Comparison of ENCODE assay signal across 23 cellular contexts in the genomic region with DNA sequence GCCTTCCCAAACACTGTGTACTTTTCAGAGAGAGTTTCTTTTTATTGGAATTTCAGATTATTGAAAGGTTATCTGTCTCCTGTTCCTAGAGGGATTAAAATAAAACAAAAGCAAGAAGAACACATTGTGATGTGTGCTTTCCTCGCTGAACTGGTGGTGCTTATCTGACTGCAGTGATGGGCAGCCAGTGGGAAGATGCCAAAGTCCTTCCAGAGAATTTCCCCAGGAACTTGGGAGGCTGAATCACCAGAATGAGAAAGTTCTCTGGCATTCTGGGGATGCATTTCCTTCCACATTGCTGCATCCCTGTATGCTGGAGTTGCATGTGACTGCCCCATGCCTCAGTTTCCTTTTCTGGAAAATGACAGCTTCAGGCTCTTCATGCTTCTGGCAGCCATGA. TPM values are rescaled to one million over a fixed set of nuclear protein-coding genes. Genes with fewer than 3 reads are reported as not detected.
DNase-seq lines count a peak whose midpoint lies in the region; ATAC-seq and TF ChIP-seq lines count a peak whose summit lies in the region.
"Had no signal": no experiment of that assay in that cellular context is flagged by ENCODE, and none has a peak within 500 bp of the region (broad histone marks: within the 10 kb centered on the region; RNA-seq: fewer than 3 reads in every experiment).

No MANE protein-coding gene starts in this region.

- CTCF ChIA-PET in IMR-90 (lab: Yijun Ruan, JAX) = interaction anchor here (0.7 to 1.3 kb wide), 2 partner anchors 316 to 322 kb away, joined by 3 to 4 read pairs; no protein-coding TSS in a partner anchor

- H3K9me3 ChIP-seq in IMR-90 (ENCODE audit: control insufficient read depth, insufficient read depth, low read length) (no peaks in the 10 kb centered on the region), aorta (ENCODE audit: control insufficient read depth, low read length) (no peaks in the 10 kb centered on the region)
- H3K9me3 ChIP-seq: esophagus squamous epithelium, ovary, testis had no signal

- no peak overlapping the region for H3K18ac ChIP-seq in IMR-90 (ENCODE audit: low read depth, low read length)

- no peaks in the 10 kb centered on the region for H3K79me1 ChIP-seq in IMR-90 (ENCODE audit: low read depth in 1 of 2, low read length in 2 of 2)

- no peak overlapping the region for H3K4me2 ChIP-seq in IMR-90 (ENCODE audit: low read depth, low read length)

- H3K36me3 ChIP-seq in IMR-90 (ENCODE audit: control insufficient read depth, insufficient read depth, low read length) = no peaks in the 10 kb centered on the region
- H3K36me3 ChIP-seq in aorta (ENCODE audit: control insufficient read depth in 1 of 2, insufficient read depth in 2 of 2, low read length in 1 of 2) = no peaks in the 10 kb centered on the region
- H3K36me3 ChIP-seq: esophagus squamous epithelium, ovary had no signal

- 17% methylated on average over 1 of the region's 1 CpG; no CpG with 5 or more reads in 1 of the 2 experiments for WGBS in IMR-90 (ENCODE audit: extremely low coverage in 2 of 2, insufficient read length in 1 of 2), 2 experiments
- WGBS in aorta, 2 donors = 21 to 24% methylated on average over 1 of the region's 1 CpG

- H3K14ac ChIP-seq in IMR-90 (replicated peaks; ENCODE audit: low read depth, low read length) = no peak overlapping the region

- no peak overlapping the region for H3K9ac ChIP-seq in IMR-90 (ENCODE audit: low read depth, low read length)

- H3K4me3 ChIP-seq in IMR-90 (ENCODE audit: insufficient read depth, low read depth, low read length) (no peak overlapping the region), aorta (ENCODE audit: low read length in 2 of 2) (no peak overlapping the region)
- H3K4me3 ChIP-seq: dorsolateral prefrontal cortex, esophagus squamous epithelium, ovary, testis had no signal

- in situ Hi-C loops in IMR-90 (cut with MboI; ENCODE audit: low sequenced_read_pairs) = no loop called here

- no peak overlapping the region for H2BK120ac ChIP-seq in IMR-90 (ENCODE audit: low read depth, low read length)

- peak; percentile 48 for ATAC-seq in IMR-90 (ENCODE audit: low read depth)
- ATAC-seq in GM18517 (IDR thresholded peaks at IDR 0.05; ENCODE audit: unreplicated experiment) = no peak
- ATAC-seq in aorta (ENCODE audit: low FRiP score) = no peak
- ATAC-seq: left lobe of liver had no signal

- H2BK15ac ChIP-seq in IMR-90 (ENCODE audit: low read depth, low read length) = no peak overlapping the region

- H3K27ac ChIP-seq in IMR-90 (ENCODE audit: insufficient read depth, low read length) (no peak overlapping the region), aorta (ENCODE audit: low read depth in 1 of 2, low read length in 2 of 2) (no peak overlapping the region)
- H3K27ac ChIP-seq: dorsolateral prefrontal cortex, esophagus squamous epithelium, ovary, testis had no signal

- dilution Hi-C loops in IMR-90 (cut with HindIII; ENCODE audit: low sequenced_read_pairs, unreplicated experiment) = no loop called here

- peaks cover 25% of the 10 kb centered on the region for H3K27me3 ChIP-seq in IMR-90 (ENCODE audit: control insufficient read depth, insufficient read depth, low read length)
- no peaks in the 10 kb centered on the region for H3K27me3 ChIP-seq in aorta (ENCODE audit: control insufficient read depth in 1 of 2, insufficient read depth in 2 of 2, low read length in 1 of 2)
- H3K27me3 ChIP-seq: dorsolateral prefrontal cortex, ovary, testis had no signal

- no peak overlapping the region for H4K8ac ChIP-seq in IMR-90 (ENCODE audit: low read depth in 2 of 2, low read length in 2 of 2)

- H2BK20ac ChIP-seq in IMR-90 (ENCODE audit: low read depth, low read length) = no peak overlapping the region

- TF ChIP-seq RAD21 in IMR-90 (IDR thresholded peaks at IDR 0.05; ENCODE audit: low read length) = no peak

- H2BK5ac ChIP-seq in IMR-90 (ENCODE audit: low read depth, low read length, poor library complexity, severe bottlenecking) = no peak overlapping the region

- H3K23ac ChIP-seq in IMR-90 (ENCODE audit: low read depth, low read length) = no peak overlapping the region

- intact Hi-C loops in IMR-90 (cut with micrococcal nuclease) (no loop called here), aorta (cut with DNase I) (no loop called here)

- no peaks in the 10 kb centered on the region for H3K9me1 ChIP-seq in IMR-90 (ENCODE audit: insufficient read depth, low read length)

- DNase-seq in AG08395 (ENCODE audit: low spot score) (peak; percentile 71), IMR-90 (peak; percentile 70), amniotic epithelial cell (ENCODE audit: low read depth) (peak; percentile 84), glomerular endothelial cell (ENCODE audit: extremely low read depth, low read depth, low spot score) (peak; percentile 12), GF-D8 (lab: John Stamatoyannopoulos, UW) (no peak), aorta (no peak), NCI-H526 (lab: John Stamatoyannopoulos, UW) (no peak)
- DNase-seq: activated CD4-positive, alpha-beta T cell treated with anti-CD3 and anti-CD28 coated beads for 1 hour; activated CD8-positive, alpha-beta memory T cell treated with anti-CD3 and anti-CD28 coated beads, Interleukin-2, amount 50 U/mL, for 4 hours; activated naive CD4-positive, alpha-beta T cell treated with Interleukin-2 at 50 U/mL for 16 hours; AML-193; dorsolateral prefrontal cortex; esophagus squamous epithelium; KG1; NCI-H1105 treated with DMSO at 0.1 percent for 48 hours; NCI-H2171 treated with DMSO at 0.1 percent for 48 hours; ovary; SHP77 treated with DMSO at 0.1 percent for 48 hours; stimulated activated CD4-positive, alpha-beta T cell treated with anti-CD3 and anti-CD28 coated beads, Interleukin-4, amount 100 ng/mL, for 24 hours; stimulated activated CD8-positive, alpha-beta memory T cell treated with anti-CD3 and anti-CD28 coated beads, Interleukin-4, amount 100 ng/mL, for 48 hours; testis had no signal

- no peak overlapping the region for H2AK9ac ChIP-seq in IMR-90 (replicated peaks; ENCODE audit: low read depth, low read length, poor library complexity)

- H2AK5ac ChIP-seq in IMR-90 (ENCODE audit: low read depth, low read length) = no peak overlapping the region

- TF ChIP-seq CTCF in IMR-90 (conservative IDR thresholded peaks at IDR 0.05; ENCODE audit: low read depth, low read length) = no peak

- POLR2A ChIA-PET in IMR-90 (lab: Charles Lee; ENCODE audit: unreplicated experiment) = no interaction called here

- no peak overlapping the region for H3K4ac ChIP-seq in IMR-90 (ENCODE audit: low read depth, low read length)

- BruUV-seq in IMR-90 (replicated peaks; lab: Mats Ljungman, UMichigan) = no TSS peak

- no peak overlapping the region for H4K5ac ChIP-seq in IMR-90 (ENCODE audit: low read depth, low read length)

- no peak overlapping the region for H2AFZ ChIP-seq in IMR-90 (replicated peaks; ENCODE audit: low read length, poor library complexity)

- no peak overlapping the region for H3K56ac ChIP-seq in IMR-90 (ENCODE audit: extremely low read depth, insufficient read depth, low read length)

- H4K20me1 ChIP-seq in IMR-90 (ENCODE audit: insufficient read depth, low read length) = no peaks in the 10 kb centered on the region

- TF ChIP-seq POLR2A in IMR-90 (IDR thresholded peaks at IDR 0.05; ENCODE audit: low read depth, low read length) = no peak

- H3K4me1 ChIP-seq in IMR-90 (ENCODE audit: control insufficient read depth, insufficient read depth, low read length) = no peaks in the 10 kb centered on the region; the same call in 1 of the 2 replicates
- H3K4me1 ChIP-seq in aorta (ENCODE audit: control insufficient read depth in 1 of 2, insufficient read depth in 2 of 2, low read length in 2 of 2) = no peaks in the 10 kb centered on the region
- H3K4me1 ChIP-seq: esophagus squamous epithelium, testis had no signal

- H4K91ac ChIP-seq in IMR-90 (ENCODE audit: insufficient read depth, low read depth, low read length) = no peak overlapping the region

TF ChIP-seq in IMR-90, 13 proteins besides CTCF, POLR2A, EP300 and RAD21:
- TF ChIP-seq FOS (IDR thresholded peaks at IDR 0.05; ENCODE audit: low read depth, low read length) (no peak), CEBPB (IDR thresholded peaks at IDR 0.05; ENCODE audit: low read depth, low read length) (peak; percentile 9; the same call in 1 of the 2 replicates), BHLHE40 (IDR thresholded peaks at IDR 0.05; ENCODE audit: low read depth, low read length) (0 out of 2 replicates have a peak, but pooled peaks have one; percentile 8)
TF ChIP-seq in IMR-90: peak in this region for 2.

RNA-seq across cellular contexts. Expression of a gene that starts 53.9 kb away (rescaled TPM):
- total RNA-seq in IMR-90 (2012; rRNA removed) (8.9 and 10.6 TPM in 2 replicates), glomerular endothelial cell (15.1 and 20.6 TPM in 2 replicates), aorta (10 to 100 TPM; 31.8 to 38.1 TPM)
- polyA plus RNA-seq in IMR-90 (2012; rRNA removed) (11.9 and 14.4 TPM in 2 replicates), aorta (10 to 100 TPM; 43.1 to 65.7 TPM)
- polyA plus RNA-seq in IMR-90 (2012; cell fraction: cytosol; rRNA removed) = 4.4 and 8.9 TPM in 2 replicates
- polyA plus RNA-seq in IMR-90 (2012; cell fraction: nucleus; rRNA removed; ENCODE audit: low replicate concordance) = 1.9 and 2.9 TPM in 2 replicates

Comparison
In these comparisons a context has a peak if more than half of its experiments do, and no peak if none do; other contexts are left out.
1. DNase-seq: peak in AG08395 (single experiment), IMR-90 (single experiment), amniotic epithelial cell (single experiment) and glomerular endothelial cell (single experiment); none in GF-D8 (single experiment), aorta (0 of 2) and NCI-H526 (0 of 2).